In the genomic region with DNA sequence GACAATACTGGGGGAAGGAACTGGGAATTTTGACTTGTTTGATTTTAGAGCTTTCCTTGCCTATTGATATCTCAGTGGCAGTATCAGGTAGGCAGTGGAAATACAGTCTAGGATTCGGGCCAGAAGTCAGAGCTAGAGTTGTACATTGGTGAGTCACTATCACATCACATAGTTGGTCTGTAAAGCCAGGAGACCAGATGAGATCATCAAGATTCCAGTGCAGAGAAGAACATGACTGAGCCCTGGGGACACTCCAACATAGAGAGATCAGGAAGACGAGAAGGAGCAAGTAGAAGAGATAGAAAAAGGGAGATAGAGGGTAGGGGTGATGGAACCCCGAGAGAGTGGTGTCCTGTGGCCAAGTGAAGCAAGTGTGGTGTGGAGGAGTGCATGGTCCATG, we compare ENCODE assay signal across 13 cellular contexts. TPM values are rescaled to one million over a fixed set of nuclear protein-coding genes. Genes with fewer than 3 reads are reported as not detected.
DNase-seq lines count a peak whose midpoint lies in the region; ATAC-seq, FAIRE-seq and TF ChIP-seq lines count a peak whose summit lies in the region.
"Had no signal": no experiment of that assay in that cellular context is flagged by ENCODE, and none has a peak within 500 bp of the region (broad histone marks: within the 10 kb centered on the region; RNA-seq: fewer than 3 reads in every experiment).

No MANE protein-coding gene starts in this region.

- H3K9me3 ChIP-seq in K562 (replicated peaks; ENCODE audit: control insufficient read depth, insufficient read depth, low read depth, low read length) (no peaks in the 10 kb centered on the region), neural progenitor cell (ENCODE audit: low read depth) (no peaks in the 10 kb centered on the region), MM.1S (replicated peaks; ENCODE audit: insufficient read depth, low read length) (no peaks in the 10 kb centered on the region), heart right ventricle (peaks cover 0 to 26% (median 2%) of the 10 kb centered on the region in 11 donors)

- in situ Hi-C loops in K562 (cut with MboI): no loop called here

- POLR2A ChIA-PET in K562 (lab: Yijun Ruan, JAX): no interaction called here

- no peak for TF ChIP-seq RAD21 in K562 (CRISPR knock-in tag; conservative IDR thresholded peaks at IDR 0.05 in 1 of 2, IDR thresholded peaks at IDR 0.05 in 1 of 2)

- intact Hi-C loops in K562 (cut with micrococcal nuclease) (no loop called here), heart right ventricle (cut with DNase I) (no loop called here)

- H3K27ac Mint-ChIP-seq in neural progenitor cell: no peak overlapping the region
- H3K27ac Mint-ChIP-seq: dendritic cell treated with granulocyte-macrophage colony-stimulating factor and Interleukin-4, amounts not matched to agents 40 ng/mL and 50 ng/mL, for 4 days; natural killer cell treated with Interleukin-12 subunit alpha and Interleukin-12 subunit beta and Interleukin-15 and Interleukin-18, amount 100 ng/mL, for 72 hours had no signal

- H3K9ac ChIP-seq in K562 (ENCODE audit: insufficient read depth in 1 of 2, low read depth in 2 of 2, low read length in 2 of 2) (no peak overlapping the region), neural progenitor cell (no peak overlapping the region), MM.1S (ENCODE audit: low read length) (no peak overlapping the region)

- H3K79me2 ChIP-seq in K562 (ENCODE audit: control insufficient read depth, insufficient read depth, low read length): no peaks in the 10 kb centered on the region
- no peaks in the 10 kb centered on the region for H3K79me2 ChIP-seq in neural progenitor cell (ENCODE audit: low read depth)
- no peaks in the 10 kb centered on the region for H3K79me2 ChIP-seq in MM.1S (ENCODE audit: low read length)

- peaks cover 6% of the 10 kb centered on the region for H3K9me3 Mint-ChIP-seq in neural progenitor cell

- H3K27me3 Mint-ChIP-seq in neural progenitor cell (ENCODE audit: insufficient read depth, low read depth): peaks cover 6% of the 10 kb centered on the region
- H3K27me3 Mint-ChIP-seq: dendritic cell treated with granulocyte-macrophage colony-stimulating factor and Interleukin-4, amounts not matched to agents 40 ng/mL and 50 ng/mL, for 4 days had no signal

- TF ChIP-seq CTCF in K562 (IDR thresholded peaks at IDR 0.05 in 2 of 3, conservative IDR thresholded peaks at IDR 0.05 in 1 of 3; ENCODE audit: insufficient read depth in 2 of 3, low read depth in 1 of 3, low read length in 3 of 3) (no peak), kidney epithelial cell (IDR thresholded peaks at IDR 0.05; ENCODE audit: insufficient read depth, low read length, poor library complexity, severe bottlenecking) (no peak), neural progenitor cell (IDR thresholded peaks at IDR 0.05) (no peak), MM.1S (IDR thresholded peaks at IDR 0.05; ENCODE audit: low read length) (no peak), heart right ventricle (IDR thresholded peaks at IDR 0.05) (no peak)

- FAIRE-seq in K562 (lab: Jason Lieb, UNC): no peak

- 0% methylated on average over 3 of the region's 3 CpGs for WGBS in K562 (ENCODE audit: insufficient coverage, low coverage, missing lambda C conversion rate)
- 64 to 67% methylated on average over 3 of the region's 3 CpGs for WGBS in heart right ventricle, 2 donors

- no peaks in the 10 kb centered on the region for H3K4me1 Mint-ChIP-seq in neural progenitor cell

- no peak overlapping the region for H3K27ac ChIP-seq in K562 (ENCODE audit: extremely low read depth, low read depth, low read length)
- H3K27ac ChIP-seq in neural progenitor cell: no peak overlapping the region
- no peak overlapping the region for H3K27ac ChIP-seq in MM.1S (ENCODE audit: low read length)
- no peak overlapping the region for H3K27ac ChIP-seq in heart right ventricle

- H3K4me1 ChIP-seq in K562 (replicated peaks in 1 of 2; ENCODE audit: control insufficient read depth in 2 of 2, insufficient read depth in 2 of 2, low read length in 2 of 2) (no peaks in the 10 kb centered on the region; a peak in 1 of 5 replicates), neural progenitor cell (no peaks in the 10 kb centered on the region), MM.1S (ENCODE audit: low read length) (no peaks in the 10 kb centered on the region), heart right ventricle (no peaks in the 10 kb centered on the region)
- H3K4me1 ChIP-seq: HAP-1 had no signal

- no TSS peak for BruUV-seq in K562 (replicated peaks; lab: Mats Ljungman, UMichigan)

- H3K36me3 ChIP-seq in K562 (ENCODE audit: control insufficient read depth, insufficient read depth, low read length) (no peaks in the 10 kb centered on the region), kidney epithelial cell (ENCODE audit: control insufficient read depth, insufficient read depth, low read length) (no peaks in the 10 kb centered on the region), neural progenitor cell (no peaks in the 10 kb centered on the region), MM.1S (replicated peaks; ENCODE audit: insufficient read depth, low read length) (no peaks in the 10 kb centered on the region), heart right ventricle (no peaks in the 10 kb centered on the region)
- H3K36me3 ChIP-seq: HAP-1 had no signal

- no peak overlapping the region for H3K4me3 ChIP-seq in K562
- H3K4me3 ChIP-seq in kidney epithelial cell (ENCODE audit: low read depth, low read length): no peak overlapping the region
- H3K4me3 ChIP-seq in neural progenitor cell: no peak overlapping the region
- no peak overlapping the region for H3K4me3 ChIP-seq in MM.1S (ENCODE audit: low read length)
- H3K4me3 ChIP-seq in heart right ventricle: no peak overlapping the region
- H3K4me3 ChIP-seq: HAP-1 had no signal

- no peaks in the 10 kb centered on the region for H3K27me3 ChIP-seq in K562 (ENCODE audit: control insufficient read depth in 2 of 2, insufficient read depth in 2 of 2, low read length in 2 of 2)
- H3K27me3 ChIP-seq in kidney epithelial cell (ENCODE audit: control insufficient read depth, insufficient read depth, low read length): no peaks in the 10 kb centered on the region
- no peaks in the 10 kb centered on the region for H3K27me3 ChIP-seq in neural progenitor cell
- no peaks in the 10 kb centered on the region for H3K27me3 ChIP-seq in MM.1S (replicated peaks; ENCODE audit: insufficient read depth, low read length)
- peaks cover 0 to 2% (median 0%) of the 10 kb centered on the region in 7 donors for H3K27me3 ChIP-seq in heart right ventricle

- CTCF ChIA-PET in K562 (lab: Yijun Ruan, JAX; ENCODE audit: low intra/inter-chr PET ratio): no interaction called here

- H4K20me1 ChIP-seq in K562 (replicated peaks; ENCODE audit: control insufficient read depth, insufficient read depth, low read length) (no peaks in the 10 kb centered on the region), neural progenitor cell (ENCODE audit: low read depth) (no peaks in the 10 kb centered on the region), MM.1S (ENCODE audit: insufficient read depth, low read length) (no peaks in the 10 kb centered on the region)

- TF ChIP-seq POLR2A in K562 (conservative IDR thresholded peaks at IDR 0.05): no peak

- H3K36me3 Mint-ChIP-seq in neural progenitor cell: no peaks in the 10 kb centered on the region
- H3K36me3 Mint-ChIP-seq: natural killer cell treated with Interleukin-12 subunit alpha and Interleukin-12 subunit beta and Interleukin-15 and Interleukin-18, amount 100 ng/mL, for 72 hours had no signal

- H3F3A ChIP-seq in neural progenitor cell (ENCODE audit: low read depth) (no peaks in the 10 kb centered on the region), MM.1S (ENCODE audit: insufficient read depth, low read length) (no peaks in the 10 kb centered on the region)

- DNase-seq in AG08395 (ENCODE audit: low spot score) (peak; percentile 58), HuH-7.5 (ENCODE audit: low spot score) (peak; percentile 29), K562 (ENCODE audit: extremely low read depth in 1 of 4, low spot score in 3 of 4) (no peak), kidney epithelial cell (ENCODE audit: low read depth) (peak; percentile 69), neural progenitor cell (ENCODE audit: low spot score) (no peak), MM.1S (no peak), heart right ventricle (no peak), HUDEP-2 (lab: John Stamatoyannopoulos, UW; ENCODE audit: unreplicated experiment in 76 of 76) (no peak)
- DNase-seq: activated CD4-positive, alpha-beta T cell treated with anti-CD3 and anti-CD28 coated beads for 4 hours; NCI-H1092 had no signal

- H3K9me2 ChIP-seq in MM.1S (replicated peaks; ENCODE audit: insufficient read depth, low read length): no peaks in the 10 kb centered on the region

- H2AFZ ChIP-seq in K562 (ENCODE audit: low read depth, low read length): no peak overlapping the region
- no peak overlapping the region for H2AFZ ChIP-seq in neural progenitor cell (replicated peaks)
- no peak overlapping the region for H2AFZ ChIP-seq in MM.1S (ENCODE audit: low read length)

- no peak overlapping the region for H3K4me2 ChIP-seq in K562 (ENCODE audit: insufficient read depth, low read length)
- no peak overlapping the region for H3K4me2 ChIP-seq in neural progenitor cell
- H3K4me2 ChIP-seq in MM.1S (ENCODE audit: low read depth, low read length): no peak overlapping the region

- H3K4me3 Mint-ChIP-seq in neural progenitor cell: no peak overlapping the region
- H3K4me3 Mint-ChIP-seq: dendritic cell treated with granulocyte-macrophage colony-stimulating factor and Interleukin-4, amounts not matched to agents 40 ng/mL and 50 ng/mL, for 4 days; natural killer cell treated with Interleukin-12 subunit alpha and Interleukin-12 subunit beta and Interleukin-15 and Interleukin-18, amount 100 ng/mL, for 72 hours had no signal

- H3K9me1 ChIP-seq in K562 (ENCODE audit: control insufficient read depth, insufficient read depth, low read length): no peaks in the 10 kb centered on the region

- no peak; the same call in 2 of the 3 replicates for ATAC-seq in K562
- no peak for ATAC-seq in heart right ventricle
- ATAC-seq: natural killer cell treated with Interleukin-12 subunit alpha and Interleukin-12 subunit beta and Interleukin-15 and Interleukin-18, amount 100 ng/mL, for 72 hours had no signal

- no peak for TF ChIP-seq EP300 in K562 (IDR thresholded peaks at IDR 0.05; ENCODE audit: low read length)

RNA-seq across cellular contexts. Expression of gene NR1H4, which starts 46.6 kb away (rescaled TPM):
- not detected in 2 replicates for total RNA-seq in K562 (2011; cell fraction: chromatin; rRNA removed; ENCODE audit: low replicate concordance)
- not detected in 2 replicates for total RNA-seq in K562 (2011; cell fraction: nucleolus; rRNA removed)
- total RNA-seq in K562 (2011; cell fraction: nucleoplasm; rRNA removed): not detected in 2 replicates
- total RNA-seq in K562 (2014; rRNA removed): not detected in 2 replicates
- not detected in 2 replicates for total RNA-seq in K562 (2014; rRNA removed; fragmentation: Illumina TruSeq; extraction: Trizol)
- total RNA-seq in K562 (2015; rRNA removed; fragmentation: Illumina TruSeq; extraction: Trizol): not detected in 2 replicates
- total RNA-seq in K562 (2021): 0.11 TPM in 1 of 2 replicates, not detected in the other
- not detected in 2 replicates for polyA plus RNA-seq in K562 (2011; rRNA removed)
- polyA plus RNA-seq in K562 (2011; cell fraction: cytosol; rRNA removed): not detected in 2 replicates
- not detected in 2 replicates for polyA plus RNA-seq in K562 (2011; cell fraction: nucleus; rRNA removed)
- polyA plus RNA-seq in K562 (2012): 0.10 TPM in 1 of 2 replicates, not detected in the other
- not detected in 2 replicates for polyA plus RNA-seq in K562 (2014; fragmentation: Illumina TruSeq; extraction: Trizol)
- under 1 TPM in 1 of 2 experiments, not detected in 1; 0.03 TPM for polyA plus RNA-seq in K562 (2014; fragmentation: Nextera tagmentation; extraction: Ambion mirVana)
- not detected in 2 replicates for polyA plus RNA-seq in K562 (2014; rRNA removed)
- not detected in 2 replicates for polyA minus RNA-seq in K562 (2011; rRNA and poly(A)+ RNA removed)
- not detected in 2 replicates for polyA minus RNA-seq in K562 (2011; cell fraction: cytosol; rRNA and poly(A)+ RNA removed)
- not detected in 2 replicates for polyA minus RNA-seq in K562 (2011; cell fraction: nucleus; rRNA and poly(A)+ RNA removed)
- total RNA-seq in kidney epithelial cell: 0.13 and 0.14 TPM in 2 replicates
- total RNA-seq in neural progenitor cell (ENCODE audit: low replicate concordance): not detected in 2 replicates
- total RNA-seq in heart right ventricle: under 1 TPM in 1 of 10 donors, not detected in 9; 0.15 TPM
- polyA plus RNA-seq in heart right ventricle: not detected
- total RNA-seq: natural killer cell treated with Interleukin-12 subunit alpha and Interleukin-12 subunit beta and Interleukin-15 and Interleukin-18, amount 100 ng/mL, for 72 hours had no signal

Comparison
In these comparisons a context has a peak if more than half of its experiments do, and no peak if none do; other contexts are left out.
1. DNase-seq: peak in AG08395 (single experiment), HuH-7.5 (single experiment) and kidney epithelial cell (single experiment); none in K562 (0 of 4), neural progenitor cell (single experiment), MM.1S (single experiment), heart right ventricle (0 of 2) and HUDEP-2 (0 of 76).